Comparison of ENCODE assay signal across 20 cellular contexts in the genomic region with DNA sequence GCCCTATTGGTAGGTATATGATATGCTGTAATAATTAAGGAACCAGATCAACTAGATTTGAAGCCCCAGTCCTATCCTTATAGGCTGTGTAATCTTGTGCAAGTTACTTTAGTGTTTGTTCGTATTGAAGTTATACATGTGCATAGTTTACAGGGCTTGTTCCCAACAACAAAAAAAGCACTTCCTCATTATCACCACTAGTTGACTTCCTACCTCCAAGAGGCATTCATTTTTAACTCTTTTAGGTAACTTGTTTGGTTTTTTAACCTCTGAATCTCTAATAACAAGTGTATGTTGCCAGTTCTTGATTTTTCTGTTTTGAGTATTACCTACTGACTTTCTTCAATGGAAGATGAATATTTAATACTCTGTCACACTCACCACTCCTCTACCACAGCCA.
DNase-seq lines count a peak whose midpoint lies in the region; ATAC-seq and TF ChIP-seq lines count a peak whose summit lies in the region.
"Had no signal": no experiment of that assay in that cellular context is flagged by ENCODE, and none has a peak within 500 bp of the region (broad histone marks: within the 10 kb centered on the region; RNA-seq: fewer than 3 reads in every experiment).

No MANE protein-coding gene starts in this region.

- DNase-seq in activated CD4-positive, alpha-beta T cell treated with anti-CD3 and anti-CD28 coated beads, Interleukin-2, amount 10 ng/mL, durations not matched to agents 24 days and 14 days, result no peak
- DNase-seq in activated CD4-positive, alpha-beta T cell treated with anti-CD3 and anti-CD28 coated beads for 4 hours, result no peak
- no peak for DNase-seq in HFFc6
- DNase-seq in PC-3, result no peak
- DNase-seq in left colon, result no peak
- DNase-seq in GM03348 (ENCODE audit: low spot score), result no peak
- DNase-seq: activated CD4-positive, CD25-positive, alpha-beta regulatory T cell treated with anti-CD3 and anti-CD28 coated beads, Interleukin-2, amount 50 U/mL, for 72 hours; activated naive CD4-positive, alpha-beta T cell treated with Interleukin-2 at 50 U/mL for 16 hours; activated T-cell treated with anti-CD3 and anti-CD28 coated beads for 4 hours; CD8-positive, alpha-beta memory T cell; GOT3; KG1; NCI-H345; stimulated activated CD4-positive, alpha-beta T cell treated with anti-CD3 and anti-CD28 coated beads, Interleukin-15, amount 100 ng/mL, for 24 hours; stimulated activated naive B cell treated with anti-CD40 and anti-IgM and Interleukin-4, amounts not matched to agents 10 μg/mL and 1 μg/mL and 100 μg/mL, for 72 hours; T-helper 17 cell; trophoblast cell had no signal

- CTCF ChIA-PET in PC-3 (lab: Charles Lee), result no interaction called here

- no peaks in the 10 kb centered on the region; the same call in 1 of the 2 replicates for H3K9me3 ChIP-seq in PC-3 (ENCODE audit: low read length)

- H3K4me3 Mint-ChIP-seq in activated CD4-positive, alpha-beta T cell treated with anti-CD3 and anti-CD28 coated beads, Interleukin-2, amount 10 ng/mL, durations not matched to agents 24 days and 14 days, result no peak overlapping the region
- H3K4me3 Mint-ChIP-seq in HFFc6, result no peak overlapping the region
- H3K4me3 Mint-ChIP-seq: CD8-positive, alpha-beta memory T cell; stimulated activated naive B cell treated with anti-CD40 and anti-IgM and Interleukin-4, amounts not matched to agents 10 μg/mL and 1 μg/mL and 100 μg/mL, for 72 hours; T-helper 17 cell had no signal

- POLR2A ChIA-PET in PC-3 (lab: Charles Lee; ENCODE audit: unreplicated experiment), result no interaction called here

- H3K4me1 Mint-ChIP-seq in activated CD4-positive, alpha-beta T cell treated with anti-CD3 and anti-CD28 coated beads, Interleukin-2, amount 10 ng/mL, durations not matched to agents 24 days and 14 days, result peaks cover 27% of the 10 kb centered on the region
- peaks cover 42% of the 10 kb centered on the region for H3K4me1 Mint-ChIP-seq in HFFc6 (ENCODE audit: low read depth)

- H3K4me2 ChIP-seq in PC-3 (ENCODE audit: low read length), result no peak overlapping the region

- no peaks in the 10 kb centered on the region for H3K79me2 ChIP-seq in PC-3 (ENCODE audit: low read length)

- BruUV-seq in PC-3 (replicated peaks; lab: Mats Ljungman, UMichigan), result no TSS peak

- no peaks in the 10 kb centered on the region for H3K27me3 Mint-ChIP-seq in activated CD4-positive, alpha-beta T cell treated with anti-CD3 and anti-CD28 coated beads, Interleukin-2, amount 10 ng/mL, durations not matched to agents 24 days and 14 days
- no peaks in the 10 kb centered on the region; the same call in 1 of the 2 replicates for H3K27me3 Mint-ChIP-seq in HFFc6 (ENCODE audit: insufficient read depth)
- H3K27me3 Mint-ChIP-seq: CD8-positive, alpha-beta memory T cell; stimulated activated naive B cell treated with anti-CD40 and anti-IgM and Interleukin-4, amounts not matched to agents 10 μg/mL and 1 μg/mL and 100 μg/mL, for 72 hours; T-helper 17 cell had no signal

- H3K9me3 Mint-ChIP-seq in activated CD4-positive, alpha-beta T cell treated with anti-CD3 and anti-CD28 coated beads, Interleukin-2, amount 10 ng/mL, durations not matched to agents 24 days and 14 days, result peaks cover 15% of the 10 kb centered on the region
- H3K9me3 Mint-ChIP-seq in HFFc6, result no peaks in the 10 kb centered on the region

- no peak overlapping the region for H3K4me3 ChIP-seq in PC-3 (ENCODE audit: low read length)
- H3K4me3 ChIP-seq: GM12878 had no signal

- peak overlapping the region; percentile 6 for H3K27ac Mint-ChIP-seq in activated CD4-positive, alpha-beta T cell treated with anti-CD3 and anti-CD28 coated beads, Interleukin-2, amount 10 ng/mL, durations not matched to agents 24 days and 14 days
- no peak overlapping the region for H3K27ac Mint-ChIP-seq in HFFc6
- H3K27ac Mint-ChIP-seq: CD8-positive, alpha-beta memory T cell; stimulated activated naive B cell treated with anti-CD40 and anti-IgM and Interleukin-4, amounts not matched to agents 10 μg/mL and 1 μg/mL and 100 μg/mL, for 72 hours; T-helper 17 cell had no signal

- H3K9ac ChIP-seq in PC-3 (ENCODE audit: low read length), result no peak overlapping the region

- peak; percentile 53; the same call in 1 of the 2 replicates for TF ChIP-seq CTCF in HFFc6 (IDR thresholded peaks at IDR 0.05)
- TF ChIP-seq CTCF in PC-3 (conservative IDR thresholded peaks at IDR 0.05; ENCODE audit: low read depth, low read length), result peak; percentile 33; the same call in 1 of the 2 replicates

- H3K36me3 ChIP-seq in PC-3 (ENCODE audit: low read depth, low read length), result no peaks in the 10 kb centered on the region

- H2AFZ ChIP-seq in PC-3 (ENCODE audit: low read length), result no peak overlapping the region

- intact Hi-C loops in activated CD4-positive, alpha-beta T cell treated with anti-CD3 and anti-CD28 coated beads, Interleukin-2, amount 10 ng/mL, durations not matched to agents 24 days and 14 days (cut with micrococcal nuclease), result no loop called here
- intact Hi-C loops in PC-3 (cut with micrococcal nuclease), result no loop called here
- intact Hi-C loops in left colon (cut with DNase I, micrococcal nuclease), result no loop called here

- H3K27ac ChIP-seq in PC-3 (ENCODE audit: low read length), result no peak overlapping the region

- no peaks in the 10 kb centered on the region for H3K9me2 ChIP-seq in PC-3 (replicated peaks; ENCODE audit: low read length)

- peaks cover 34% of the 10 kb centered on the region for H3K4me1 ChIP-seq in PC-3 (ENCODE audit: insufficient read depth, low read length)

- no peaks in the 10 kb centered on the region for H3K27me3 ChIP-seq in PC-3 (ENCODE audit: low read length)

- ATAC-seq in PC-3, result no peak
- ATAC-seq in left colon, result peak; percentile 19
- no peak for ATAC-seq in GM21360 (IDR thresholded peaks at IDR 0.05; ENCODE audit: unreplicated experiment)
- ATAC-seq in HG02610 (IDR thresholded peaks at IDR 0.05; ENCODE audit: unreplicated experiment), result no peak
- ATAC-seq: GM12878; stimulated activated naive B cell treated with anti-CD40 and anti-IgM and Interleukin-4, amounts not matched to agents 10 μg/mL and 1 μg/mL and 100 μg/mL, for 72 hours; T-helper 17 cell had no signal

- peaks cover 34% of the 10 kb centered on the region for H3K36me3 Mint-ChIP-seq in activated CD4-positive, alpha-beta T cell treated with anti-CD3 and anti-CD28 coated beads, Interleukin-2, amount 10 ng/mL, durations not matched to agents 24 days and 14 days (ENCODE audit: low read depth)
- H3K36me3 Mint-ChIP-seq in HFFc6 (ENCODE audit: low read depth), result peaks cover 57% of the 10 kb centered on the region

- no peaks in the 10 kb centered on the region for H4K20me1 ChIP-seq in PC-3 (ENCODE audit: low read length)

- H3F3A ChIP-seq in PC-3 (ENCODE audit: low read length, unreplicated experiment), result no peaks in the 10 kb centered on the region
